ENCODE assay signal across 8 cellular contexts in the genomic region with DNA sequence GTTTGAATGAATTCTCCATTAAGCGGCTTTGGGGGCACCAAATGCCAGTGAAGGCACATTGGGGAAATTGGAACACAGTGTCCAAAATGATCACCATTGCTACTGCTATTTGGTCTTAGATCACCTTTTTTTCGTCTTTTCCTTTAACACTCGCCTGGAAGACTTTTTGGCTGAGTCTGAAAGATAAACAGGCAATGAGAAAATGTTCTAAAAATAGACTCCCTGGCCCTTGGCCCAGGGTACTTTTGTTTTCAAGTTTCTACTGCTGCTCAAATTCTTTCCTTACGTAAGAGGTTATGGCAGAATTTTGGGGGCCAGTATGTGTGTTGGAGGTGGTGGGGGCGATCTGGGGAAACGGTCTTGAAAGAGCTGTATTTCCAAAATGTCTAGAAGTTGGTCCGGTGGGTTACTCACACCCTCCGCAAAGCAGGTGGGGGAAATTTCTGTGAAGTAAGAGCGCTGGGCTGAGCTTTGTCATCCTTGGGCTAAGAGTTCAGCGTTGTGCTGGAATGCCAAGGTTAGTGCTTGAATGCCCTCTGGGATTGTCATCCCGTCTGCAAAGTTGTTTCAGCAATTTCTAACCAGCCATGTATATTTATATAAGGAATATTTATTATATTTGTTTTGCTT. TPM values are rescaled to one million over a fixed set of nuclear protein-coding genes. Genes with fewer than 3 reads are reported as not detected.
DNase-seq lines count a peak whose midpoint lies in the region; ATAC-seq and TF ChIP-seq lines count a peak whose summit lies in the region.

No MANE protein-coding gene starts in this region.

- H3K27me3 Mint-ChIP-seq in naive thymus-derived CD8-positive, alpha-beta T cell, result no peaks in the 10 kb centered on the region

- peak; percentile 65 for DNase-seq in RPMI8226
- peak; percentile 70 for DNase-seq in epithelial cell of esophagus (ENCODE audit: low read depth)
- no peak for DNase-seq in naive thymus-derived CD8-positive, alpha-beta T cell
- DNase-seq in SKM-1 (lab: John Stamatoyannopoulos, UW; ENCODE audit: unreplicated experiment), result no peak
- no peak for DNase-seq in NCI-H1930 (lab: John Stamatoyannopoulos, UW)

- no peak for ATAC-seq in naive thymus-derived CD8-positive, alpha-beta T cell
- ATAC-seq in HG02798 (IDR thresholded peaks at IDR 0.05; ENCODE audit: poor library complexity, unreplicated experiment) (no peak), GM19455 (IDR thresholded peaks at IDR 0.05; ENCODE audit: unreplicated experiment) (no peak)

- no peaks in the 10 kb centered on the region for H3K36me3 ChIP-seq in ES-I3 (ENCODE audit: insufficient read depth, low read length)

- TF ChIP-seq CTCF in epithelial cell of esophagus (IDR thresholded peaks at IDR 0.05; ENCODE audit: insufficient read depth, low read depth, low read length, missing control alignments), result no peak

- peak overlapping the region; percentile 77 for H3K9ac ChIP-seq in ES-I3 (ENCODE audit: low read depth, low read length)

- H3K27ac Mint-ChIP-seq in naive thymus-derived CD8-positive, alpha-beta T cell, result peak overlapping the region in 9 of 10 donors; percentile 95 to 100 (median 99)

- H3K36me3 Mint-ChIP-seq in naive thymus-derived CD8-positive, alpha-beta T cell, result no peaks in the 10 kb centered on the region

- POLR2A ChIA-PET in naive thymus-derived CD8-positive, alpha-beta T cell (lab: Charles Lee), result interaction anchor here (1.1 to 7.6 kb wide), 7 partner anchors 11 to 422 kb away, joined by 3 to 93 read pairs (median 10); partner anchors contain the start of genes CFAP58 and STN1

- peaks cover 18 to 39% (median 39%) of the 10 kb centered on the region in 4 donors for H3K4me1 Mint-ChIP-seq in naive thymus-derived CD8-positive, alpha-beta T cell

- H3K4me3 Mint-ChIP-seq in naive thymus-derived CD8-positive, alpha-beta T cell, result peak overlapping the region; percentile 89 to 100 (median 98)

- peaks cover 24% of the 10 kb centered on the region for H3K4me1 ChIP-seq in ES-I3 (ENCODE audit: insufficient read depth, low read length)

- H3K9me3 ChIP-seq in ES-I3 (ENCODE audit: control insufficient read depth, insufficient read depth, low read length), result no peaks in the 10 kb centered on the region; the same call in 1 of the 2 replicates

- no peaks in the 10 kb centered on the region for H3K9me3 Mint-ChIP-seq in naive thymus-derived CD8-positive, alpha-beta T cell

- H3K4me3 ChIP-seq in epithelial cell of esophagus (ENCODE audit: low read length), result peak overlapping the region; percentile 93

RNA-seq across cellular contexts. Expression of gene ITPRIP, which starts 1.3 kb away (rescaled TPM):
- 10 to 100 TPM; 14.2 to 16.0 TPM for total RNA-seq in naive thymus-derived CD8-positive, alpha-beta T cell
- polyA plus RNA-seq in naive thymus-derived CD8-positive, alpha-beta T cell, result 10 to 100 TPM; 10.6 to 16.0 (median 15.6) TPM

RNA-seq across cellular contexts. Expression of gene CFAP58, which starts 14.0 kb away (rescaled TPM):
- total RNA-seq in naive thymus-derived CD8-positive, alpha-beta T cell, result not detected
- polyA plus RNA-seq in naive thymus-derived CD8-positive, alpha-beta T cell, result not detected

Comparison
In these comparisons a context has a peak if more than half of its experiments do, and no peak if none do; other contexts are left out.
1. DNase-seq: peak in RPMI8226 (single experiment) and epithelial cell of esophagus (single experiment); none in naive thymus-derived CD8-positive, alpha-beta T cell (0 of 10), SKM-1 (single experiment) and NCI-H1930 (0 of 2).